Comparison of ENCODE assay signal across 10 cellular contexts in the genomic region with DNA sequence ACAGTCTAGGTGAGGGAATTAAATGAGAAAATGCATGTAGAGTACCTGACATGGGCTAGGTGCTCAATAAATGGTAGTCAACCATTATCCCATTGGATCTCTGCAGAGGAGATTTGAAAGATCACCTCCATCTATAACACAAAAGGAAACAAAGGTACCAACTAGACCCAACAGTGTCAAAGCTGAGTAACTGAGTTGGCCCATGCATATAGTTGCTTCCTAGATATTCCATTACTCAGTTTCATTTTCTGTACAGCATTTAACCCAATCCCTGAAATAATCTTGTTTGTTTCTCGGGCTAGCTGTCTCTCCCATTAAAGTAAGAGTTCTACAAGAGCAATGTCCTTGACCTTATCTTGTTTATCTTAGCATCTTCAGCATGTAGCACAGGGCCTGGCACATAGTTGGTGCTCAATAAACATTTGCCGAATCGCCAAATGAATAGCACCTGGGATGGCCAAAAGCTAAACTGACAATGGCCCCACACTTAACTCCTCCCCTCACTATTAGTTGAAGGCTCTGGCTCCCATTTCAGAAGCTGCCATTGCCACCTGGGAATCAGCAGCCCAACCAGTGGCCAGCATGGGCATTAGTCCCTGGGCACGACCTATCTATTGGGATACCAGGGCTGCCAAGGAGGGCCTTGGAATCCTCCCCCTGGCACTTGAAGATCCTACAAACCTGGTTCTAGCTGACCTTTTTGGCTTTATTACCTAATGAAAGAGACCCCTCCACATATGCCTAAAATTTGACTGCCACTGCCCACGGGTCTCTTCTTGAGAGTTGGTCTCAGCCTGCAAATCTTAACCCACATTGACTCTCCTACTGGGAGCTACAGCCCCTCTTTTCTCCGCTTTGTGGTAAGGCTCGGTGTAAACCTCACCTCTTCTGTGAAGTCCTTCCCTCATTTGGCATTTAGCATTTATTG. TPM values are rescaled to one million over a fixed set of nuclear protein-coding genes. Genes with fewer than 3 reads are reported as not detected.
DNase-seq lines count a peak whose midpoint lies in the region; ATAC-seq and TF ChIP-seq lines count a peak whose summit lies in the region.
"Had no signal": no experiment of that assay in that cellular context is flagged by ENCODE, and none has a peak within 500 bp of the region (broad histone marks: within the 10 kb centered on the region; RNA-seq: fewer than 3 reads in every experiment).

No MANE protein-coding gene starts in this region.

- no peak for DNase-seq in PC-3
- no peak for DNase-seq in glutamatergic neuron
- no peak for DNase-seq in NCI-H1092 treated with DMSO at 0.1 percent for 48 hours (lab: John Stamatoyannopoulos, UW)
- DNase-seq: cerebellar nuclear complex, NCI-H1105 treated with DMSO at 0.1 percent for 48 hours had no signal

- peaks cover 97% of the 10 kb centered on the region for H3K79me2 ChIP-seq in PC-3 (ENCODE audit: low read length)
- peaks cover 67% of the 10 kb centered on the region for H3K79me2 ChIP-seq in parathyroid adenoma

- H3K4me2 ChIP-seq in BLaER1, result peak overlapping the region; percentile 68
- peak overlapping the region; percentile 1; the same call in 1 of the 2 replicates for H3K4me2 ChIP-seq in PC-3 (ENCODE audit: low read length)
- peak overlapping the region; percentile 4 for H3K4me2 ChIP-seq in parathyroid adenoma (ENCODE audit: low read length)

- peak overlapping the region; percentile 67 for H3K27ac ChIP-seq in BLaER1
- H3K27ac ChIP-seq in PC-3 (ENCODE audit: low read length), result peak overlapping the region; percentile 62
- H3K27ac ChIP-seq in parathyroid adenoma, result peak overlapping the region; percentile 55

- no TSS peak for BruUV-seq in PC-3 (replicated peaks; lab: Mats Ljungman, UMichigan)

- H4K20me1 ChIP-seq in BLaER1 (peaks cover 38% of the 10 kb centered on the region), PC-3 (ENCODE audit: low read length) (no peaks in the 10 kb centered on the region)

- CTCF ChIA-PET in PC-3 (lab: Charles Lee), result interaction anchor here (1.1 kb wide), 1 partner anchor 24 kb away, joined by 3 read pairs; no protein-coding TSS in a partner anchor

- intact Hi-C loops in PC-3 (cut with micrococcal nuclease), result loop anchor here (5.0 kb wide), 1 partner anchor 38 kb away; no protein-coding TSS in a partner anchor
- intact Hi-C loops in dendritic cell treated with granulocyte-macrophage colony-stimulating factor and Interleukin-4, amounts not matched to agents 40 ng/mL and 50 ng/mL, for 4 days (cut with micrococcal nuclease), result loop anchor here (1.0 kb wide), 2 partner anchors 22 to 25 kb away; a partner anchor contains a TSS

- peaks cover 4% of the 10 kb centered on the region for H3F3A ChIP-seq in PC-3 (ENCODE audit: low read length, unreplicated experiment)

- H3K9me3 Mint-ChIP-seq in dendritic cell treated with granulocyte-macrophage colony-stimulating factor and Interleukin-4, amounts not matched to agents 40 ng/mL and 50 ng/mL, for 4 days, result no peaks in the 10 kb centered on the region
- peaks cover 2% of the 10 kb centered on the region for H3K9me3 Mint-ChIP-seq in glutamatergic neuron (ENCODE audit: unreplicated experiment)

- peak overlapping the region; percentile 13; the same call in 1 of the 2 replicates for H3K9ac ChIP-seq in BLaER1
- H3K9ac ChIP-seq in PC-3 (ENCODE audit: low read length), result no peak overlapping the region
- no peak overlapping the region for H3K9ac ChIP-seq in parathyroid adenoma

- no peak overlapping the region for H2AFZ ChIP-seq in PC-3 (ENCODE audit: low read length)
- no peak overlapping the region for H2AFZ ChIP-seq in parathyroid adenoma

- H3K27me3 Mint-ChIP-seq in dendritic cell treated with granulocyte-macrophage colony-stimulating factor and Interleukin-4, amounts not matched to agents 40 ng/mL and 50 ng/mL, for 4 days, result no peaks in the 10 kb centered on the region
- H3K27me3 Mint-ChIP-seq in glutamatergic neuron (ENCODE audit: unreplicated experiment), result no peaks in the 10 kb centered on the region

- POLR2A ChIA-PET in PC-3 (lab: Charles Lee; ENCODE audit: unreplicated experiment), result interaction anchor here (1.0 to 2.0 kb wide), 3 partner anchors 13 to 38 kb away, joined by 6 to 11 read pairs (median 8); a partner anchor contains a TSS

- H3K36me3 ChIP-seq in BLaER1 (peaks cover 100% of the 10 kb centered on the region), PC-3 (ENCODE audit: low read depth, low read length) (peaks cover 44% of the 10 kb centered on the region), parathyroid adenoma (ENCODE audit: control insufficient read depth, insufficient read depth, low read length) (no peaks in the 10 kb centered on the region)

- peaks cover 62% of the 10 kb centered on the region for H3K4me1 Mint-ChIP-seq in dendritic cell treated with granulocyte-macrophage colony-stimulating factor and Interleukin-4, amounts not matched to agents 40 ng/mL and 50 ng/mL, for 4 days (ENCODE audit: low read depth)
- peaks cover 19% of the 10 kb centered on the region for H3K4me1 Mint-ChIP-seq in glutamatergic neuron (ENCODE audit: low read depth, unreplicated experiment)

- no peak overlapping the region for H3K4me3 ChIP-seq in BLaER1
- H3K4me3 ChIP-seq in PC-3 (ENCODE audit: low read length), result no peak overlapping the region
- H3K4me3 ChIP-seq in parathyroid adenoma (ENCODE audit: low read depth, low read length), result no peak overlapping the region

- ATAC-seq in PC-3 (no peak), GM18519 (IDR thresholded peaks at IDR 0.05; ENCODE audit: low FRiP score, unreplicated experiment) (no peak), GM21737 (IDR thresholded peaks at IDR 0.05; ENCODE audit: unreplicated experiment) (no peak)

- peak overlapping the region; percentile 83 for H3K27ac Mint-ChIP-seq in dendritic cell treated with granulocyte-macrophage colony-stimulating factor and Interleukin-4, amounts not matched to agents 40 ng/mL and 50 ng/mL, for 4 days
- H3K27ac Mint-ChIP-seq in glutamatergic neuron (ENCODE audit: unreplicated experiment), result no peak overlapping the region

- no peaks in the 10 kb centered on the region for H3K27me3 ChIP-seq in BLaER1
- no peaks in the 10 kb centered on the region for H3K27me3 ChIP-seq in PC-3 (ENCODE audit: low read length)
- H3K27me3 ChIP-seq in parathyroid adenoma (ENCODE audit: control insufficient read depth, insufficient read depth, low read length), result no peaks in the 10 kb centered on the region

- H3K36me3 Mint-ChIP-seq in dendritic cell treated with granulocyte-macrophage colony-stimulating factor and Interleukin-4, amounts not matched to agents 40 ng/mL and 50 ng/mL, for 4 days (ENCODE audit: low read depth), result peaks cover 68% of the 10 kb centered on the region
- peaks cover 5% of the 10 kb centered on the region for H3K36me3 Mint-ChIP-seq in glutamatergic neuron (ENCODE audit: unreplicated experiment)

- H3K4me3 Mint-ChIP-seq in dendritic cell treated with granulocyte-macrophage colony-stimulating factor and Interleukin-4, amounts not matched to agents 40 ng/mL and 50 ng/mL, for 4 days, result peak overlapping the region; percentile 6
- H3K4me3 Mint-ChIP-seq in glutamatergic neuron (ENCODE audit: unreplicated experiment), result no peak overlapping the region

- no peaks in the 10 kb centered on the region for H3K9me3 ChIP-seq in BLaER1
- no peaks in the 10 kb centered on the region for H3K9me3 ChIP-seq in PC-3 (ENCODE audit: low read length)
- no peaks in the 10 kb centered on the region for H3K9me3 ChIP-seq in parathyroid adenoma (ENCODE audit: control insufficient read depth, low read length)

- no peaks in the 10 kb centered on the region for H3K9me2 ChIP-seq in PC-3 (replicated peaks; ENCODE audit: low read length)

- H3K4me1 ChIP-seq in BLaER1 (peaks cover 41% of the 10 kb centered on the region), PC-3 (ENCODE audit: insufficient read depth, low read length) (peaks cover 73% of the 10 kb centered on the region), parathyroid adenoma (peaks cover 15% of the 10 kb centered on the region)

- no peak for TF ChIP-seq CTCF in PC-3 (conservative IDR thresholded peaks at IDR 0.05; ENCODE audit: low read depth, low read length)
- TF ChIP-seq CTCF in parathyroid adenoma (IDR thresholded peaks at IDR 0.05), result no peak
- no peak for TF ChIP-seq CTCF in glutamatergic neuron (IDR thresholded peaks at IDR 0.05; ENCODE audit: partially characterized antibody, unreplicated experiment)

RNA-seq across cellular contexts. Expression of a gene that starts 22.6 kb away (rescaled TPM):
- total RNA-seq in PC-3 (2014; rRNA removed), result 260 and 277 TPM in 2 replicates
- 136 TPM for total RNA-seq in glutamatergic neuron (ENCODE audit: unreplicated experiment)

RNA-seq across cellular contexts. Expression of a gene that starts 39.0 kb away (rescaled TPM):
- total RNA-seq in PC-3 (2014; rRNA removed) (128 and 151 TPM in 2 replicates), glutamatergic neuron (ENCODE audit: unreplicated experiment) (44.7 TPM)

Comparison
In these comparisons a context has a peak if more than half of its experiments do, and no peak if none do; other contexts are left out.
1. H3K4me2 ChIP-seq: peak in every context shown above with its lines; median percentile 68 in BLaER1; 4 in parathyroid adenoma; 1 in PC-3.